19 cellular contexts compared by ENCODE assay signal in genomic region chr6:18413320-18413830, GRCh38.
"Had no signal": no experiment of that assay in that cellular context is flagged by ENCODE, and none has a peak within 500 bp of the region (broad histone marks: within the 10 kb centered on the region; RNA-seq: fewer than 3 reads in every experiment).

No MANE protein-coding gene starts in this region.

- ATAC-seq: gastroesophageal sphincter; heart left ventricle; left ventricle myocardium superior; naive thymus-derived CD8-positive, alpha-beta T cell; pancreas; T-cell; WTC11 had no signal

- H3K27ac Mint-ChIP-seq: activated CD4-positive, alpha-beta memory T cell treated with anti-CD3 and anti-CD28 coated beads for 36 hours; activated naive CD8-positive, alpha-beta T cell; activated T-helper 1 cell treated with anti-CD3 and anti-CD28 coated beads, Interleukin-12 subunit alpha, Interleukin-12 subunit beta, Interleukin-2, Interleukin-4 antibody, amounts not matched to agents 30 ng/mL and 10 ng/mL and 1 ng/mL, durations not matched to agents 14 hours and 24 hours and 36 hours; brain; stimulated activated naive B cell treated with anti-CD40 and anti-IgM and Interleukin-4, amounts not matched to agents 10 μg/mL and 1 μg/mL and 100 μg/mL, for 72 hours; T-cell; WTC11 had no signal

- H3K27ac ChIP-seq: colonic mucosa, gastroesophageal sphincter, pancreas, sigmoid colon, thoracic aorta had no signal

- FAIRE-seq: pancreas had no signal

- H3K4me3 ChIP-seq: colonic mucosa, gastroesophageal sphincter, heart left ventricle, pancreas, sigmoid colon, thoracic aorta had no signal

- H3K9me3 Mint-ChIP-seq: activated CD4-positive, alpha-beta memory T cell treated with anti-CD3 and anti-CD28 coated beads for 36 hours; WTC11 had no signal

- H3K4me1 ChIP-seq: colonic mucosa, pancreas had no signal

- H3K27me3 ChIP-seq: colonic mucosa, gastroesophageal sphincter, heart left ventricle, pancreas, sigmoid colon had no signal

- H3K9me3 ChIP-seq: colonic mucosa, gastroesophageal sphincter, pancreas, sigmoid colon, thoracic aorta had no signal

- H3K36me3 ChIP-seq: colonic mucosa, gastroesophageal sphincter, pancreas, sigmoid colon, thoracic aorta had no signal

- DNase-seq: activated CD4-positive, alpha-beta memory T cell treated with anti-CD3 and anti-CD28 coated beads for 36 hours; activated CD4-positive, alpha-beta T cell treated with anti-CD3 and anti-CD28 coated beads for 4 hours; activated T-cell treated with anti-CD3 and anti-CD28 coated beads for 4 hours; caudate nucleus; colonic mucosa; heart left ventricle; kidney glomerular epithelial cell; left ventricle myocardium superior; naive thymus-derived CD8-positive, alpha-beta T cell; pancreas; sigmoid colon; stimulated activated naive B cell treated with anti-CD40 and anti-IgM and Interleukin-4, amounts not matched to agents 10 μg/mL and 1 μg/mL and 100 μg/mL, for 72 hours; T-cell had no signal

- H3K4me3 Mint-ChIP-seq: activated CD4-positive, alpha-beta memory T cell treated with anti-CD3 and anti-CD28 coated beads for 36 hours; activated naive CD8-positive, alpha-beta T cell; activated T-helper 1 cell treated with anti-CD3 and anti-CD28 coated beads, Interleukin-12 subunit alpha, Interleukin-12 subunit beta, Interleukin-2, Interleukin-4 antibody, amounts not matched to agents 30 ng/mL and 10 ng/mL and 1 ng/mL, durations not matched to agents 14 hours and 24 hours and 36 hours; brain; naive thymus-derived CD8-positive, alpha-beta T cell; stimulated activated naive B cell treated with anti-CD40 and anti-IgM and Interleukin-4, amounts not matched to agents 10 μg/mL and 1 μg/mL and 100 μg/mL, for 72 hours; T-cell; WTC11 had no signal

- H3K27me3 Mint-ChIP-seq: activated CD4-positive, alpha-beta memory T cell treated with anti-CD3 and anti-CD28 coated beads for 36 hours; activated naive CD8-positive, alpha-beta T cell; brain; naive thymus-derived CD8-positive, alpha-beta T cell; stimulated activated naive B cell treated with anti-CD40 and anti-IgM and Interleukin-4, amounts not matched to agents 10 μg/mL and 1 μg/mL and 100 μg/mL, for 72 hours; T-cell had no signal

- H3K36me3 Mint-ChIP-seq: brain, WTC11 had no signal
